26 cellular contexts compared by ENCODE assay signal in genomic region chr2:79039944-79040343, GRCh38. TPM values are rescaled to one million over a fixed set of nuclear protein-coding genes. Genes with fewer than 3 reads are reported as not detected.
"Had no signal": no experiment of that assay in that cellular context is flagged by ENCODE, and none has a peak within 500 bp of the region (broad histone marks: within the 10 kb centered on the region; RNA-seq: fewer than 3 reads in every experiment).

No MANE protein-coding gene starts in this region.

- H3K4me1 ChIP-seq: SJSA1 had no signal

- FAIRE-seq: HepG2, RCC 7860 had no signal

- ATAC-seq: HepG2, T-cell had no signal

- H3K27me3 ChIP-seq: SJSA1 had no signal

- H3K9me3 ChIP-seq: SJSA1 had no signal

- H3K36me3 ChIP-seq: SJSA1 had no signal

- H3K27ac ChIP-seq: KMS-11, SJSA1 had no signal

- DNase-seq: IMR-90, MV-4-11, NCI-H1048, NCI-H1105, NCI-H1417, NCI-H1436 treated with DMSO at 0.1 percent for 48 hours, NCI-H1694, NCI-H187 treated with DMSO at 0.1 percent for 48 hours, NCI-H2029 treated with DMSO at 0.1 percent for 48 hours, NCI-H2171 treated with DMSO at 0.1 percent for 48 hours, NCI-H345, NCI-H446 treated with DMSO at 0.1 percent for 48 hours, NCI-H510A treated with DMSO at 0.1 percent for 48 hours, NCI-H526, Right ventricle myocardium superior, RPMI8226, SIG-M5, SW 1271, T-cell had no signal

- H3K4me2 ChIP-seq: KMS-11 had no signal

- H3K4me3 ChIP-seq: SJSA1 had no signal

- H3K9ac ChIP-seq: KMS-11 had no signal

RNA-seq across cellular contexts. Expression of gene REG3G, which starts 14.4 kb away (rescaled TPM):
- total RNA-seq: HepG2, IMR-90, LHCN-M2, MCF 10A, Right ventricle myocardium superior, SJSA1 had no signal
- polyA plus RNA-seq: HepG2, IMR-90 had no signal

RNA-seq across cellular contexts. Expression of gene REG1B, which starts 47.8 kb away (rescaled TPM):
- total RNA-seq: HepG2, HT1080, IMR-90, LHCN-M2, MCF 10A, Right ventricle myocardium superior, SJSA1 had no signal
- polyA plus RNA-seq: HepG2, IMR-90 had no signal
